Comparison of ENCODE assay signal across 1 cellular context in the genomic region with DNA sequence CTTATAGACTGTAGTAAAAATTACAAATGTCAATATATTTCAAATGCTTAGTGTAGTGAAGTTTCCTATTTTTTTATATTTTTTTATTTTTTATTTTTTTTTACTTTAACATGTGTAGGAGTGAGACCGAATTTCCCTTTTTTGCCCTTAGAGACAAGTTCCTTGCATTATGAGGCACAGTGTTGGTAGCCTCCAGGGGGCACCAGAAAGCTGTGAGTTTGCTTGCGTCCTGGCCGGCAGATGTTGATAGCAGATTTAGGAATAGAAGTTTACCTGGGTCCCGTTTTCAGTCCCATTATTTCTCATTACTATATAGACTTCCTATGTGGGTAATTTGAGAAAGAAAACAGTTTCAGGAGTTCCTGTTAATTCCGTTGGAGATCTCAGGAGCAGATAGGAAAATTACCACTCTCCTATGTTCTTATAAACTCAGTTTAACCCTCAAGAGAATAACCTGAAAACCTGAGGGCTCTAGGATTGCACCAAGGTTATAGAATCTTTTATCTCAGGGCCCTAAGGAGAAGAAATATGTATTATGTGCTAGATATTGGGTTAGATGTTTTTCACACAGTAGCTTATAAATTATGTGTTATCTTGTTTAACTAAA.
TF ChIP-seq lines count a peak whose summit lies in the region.

No MANE protein-coding gene starts in this region.

TF ChIP-seq in SK-N-SH, 30 proteins besides CTCF, POLR2A, EP300 and RAD21 (continued from another document):
- TF ChIP-seq, protein P1, sequence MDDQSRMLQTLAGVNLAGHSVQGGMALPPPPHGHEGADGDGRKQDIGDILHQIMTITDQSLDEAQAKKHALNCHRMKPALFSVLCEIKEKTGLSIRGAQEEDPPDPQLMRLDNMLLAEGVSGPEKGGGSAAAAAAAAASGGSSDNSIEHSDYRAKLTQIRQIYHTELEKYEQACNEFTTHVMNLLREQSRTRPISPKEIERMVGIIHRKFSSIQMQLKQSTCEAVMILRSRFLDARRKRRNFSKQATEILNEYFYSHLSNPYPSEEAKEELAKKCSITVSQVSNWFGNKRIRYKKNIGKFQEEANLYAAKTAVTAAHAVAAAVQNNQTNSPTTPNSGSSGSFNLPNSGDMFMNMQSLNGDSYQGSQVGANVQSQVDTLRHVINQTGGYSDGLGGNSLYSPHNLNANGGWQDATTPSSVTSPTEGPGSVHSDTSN (IDR thresholded peaks at IDR 0.05) = no peak
- TF ChIP-seq TCF12 (IDR thresholded peaks at IDR 0.05) (peak; percentile 18; the same call in 1 of the 2 replicates), SIN3A (IDR thresholded peaks at IDR 0.05; ENCODE audit: borderline replicate concordance, low read depth, low read length) (no peak), TAF1 (IDR thresholded peaks at IDR 0.05; ENCODE audit: borderline replicate concordance, low read depth, low read length) (no peak), NRF1 (IDR thresholded peaks at IDR 0.05; ENCODE audit: low read depth, low read length) (no peak), CHD2 (IDR thresholded peaks at IDR 0.05; ENCODE audit: low read length, partially characterized antibody) (no peak), FOXM1 (IDR thresholded peaks at IDR 0.05; ENCODE audit: low read depth) (no peak)
- TF ChIP-seq, protein P2, sequence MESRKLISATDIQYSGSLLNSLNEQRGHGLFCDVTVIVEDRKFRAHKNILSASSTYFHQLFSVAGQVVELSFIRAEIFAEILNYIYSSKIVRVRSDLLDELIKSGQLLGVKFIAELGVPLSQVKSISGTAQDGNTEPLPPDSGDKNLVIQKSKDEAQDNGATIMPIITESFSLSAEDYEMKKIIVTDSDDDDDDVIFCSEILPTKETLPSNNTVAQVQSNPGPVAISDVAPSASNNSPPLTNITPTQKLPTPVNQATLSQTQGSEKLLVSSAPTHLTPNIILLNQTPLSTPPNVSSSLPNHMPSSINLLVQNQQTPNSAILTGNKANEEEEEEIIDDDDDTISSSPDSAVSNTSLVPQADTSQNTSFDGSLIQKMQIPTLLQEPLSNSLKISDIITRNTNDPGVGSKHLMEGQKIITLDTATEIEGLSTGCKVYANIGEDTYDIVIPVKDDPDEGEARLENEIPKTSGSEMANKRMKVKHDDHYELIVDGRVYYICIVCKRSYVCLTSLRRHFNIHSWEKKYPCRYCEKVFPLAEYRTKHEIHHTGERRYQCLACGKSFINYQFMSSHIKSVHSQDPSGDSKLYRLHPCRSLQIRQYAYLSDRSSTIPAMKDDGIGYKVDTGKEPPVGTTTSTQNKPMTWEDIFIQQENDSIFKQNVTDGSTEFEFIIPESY (IDR thresholded peaks at IDR 0.05; ENCODE audit: borderline replicate concordance, low read depth) = no peak
